ENCODE assay signal across 13 cellular contexts in the genomic region with DNA sequence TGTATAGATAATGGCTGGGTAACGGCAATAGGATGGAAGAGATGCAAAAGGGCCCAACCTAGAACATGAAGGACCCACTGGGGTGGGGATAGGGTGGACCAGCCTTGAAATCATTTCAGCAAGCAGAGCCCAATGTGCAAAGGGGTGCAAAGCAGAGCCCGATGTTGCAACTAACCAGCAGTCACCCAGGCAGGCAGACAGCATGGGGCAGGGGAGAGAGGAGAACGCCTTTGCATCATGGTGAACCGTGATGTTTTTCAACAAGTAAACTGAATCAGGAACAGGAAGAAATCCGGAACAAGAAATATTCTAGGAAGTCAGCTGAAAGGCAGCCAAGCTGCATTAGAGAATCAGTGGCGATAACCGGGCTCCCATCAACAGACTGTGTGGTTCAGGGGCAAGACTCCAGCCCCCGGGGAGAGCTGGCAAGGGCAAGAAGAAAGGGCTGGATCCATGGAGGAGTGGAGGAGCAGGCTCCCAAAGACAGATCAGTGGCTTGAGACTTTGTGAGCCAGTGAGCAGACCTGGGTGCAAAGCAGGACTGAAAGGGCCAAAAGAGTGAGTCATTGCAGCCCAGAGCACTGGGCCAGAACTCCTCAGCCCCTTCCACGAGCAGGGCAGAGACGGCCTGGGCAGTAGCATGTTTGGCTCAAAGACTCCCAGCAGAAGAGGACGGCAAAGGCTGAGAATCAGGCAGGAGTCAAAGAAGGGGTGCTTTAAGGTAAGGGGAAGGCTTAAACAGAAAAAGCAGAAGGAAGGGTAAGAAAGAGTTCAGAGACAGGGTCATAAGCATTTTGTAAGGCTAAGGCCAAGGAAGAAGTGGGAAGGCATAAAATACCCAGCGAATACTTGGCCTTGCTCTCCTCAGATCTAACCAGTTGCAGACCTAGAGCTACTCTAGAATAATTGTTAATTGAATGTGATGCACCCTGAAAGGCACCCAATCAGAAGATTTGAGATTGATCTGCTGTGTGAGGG.
DNase-seq lines count a peak whose midpoint lies in the region; ATAC-seq and TF ChIP-seq lines count a peak whose summit lies in the region.
"Had no signal": no experiment of that assay in that cellular context is flagged by ENCODE, and none has a peak within 500 bp of the region (broad histone marks: within the 10 kb centered on the region; RNA-seq: fewer than 3 reads in every experiment).

No MANE protein-coding gene starts in this region.

- H3K4me1 ChIP-seq in testis, result no peaks in the 10 kb centered on the region
- H3K4me1 ChIP-seq in effector memory CD4-positive, alpha-beta T cell (ENCODE audit: control insufficient read depth, insufficient read depth, low read length, poor library complexity, severe bottlenecking), result no peaks in the 10 kb centered on the region

- no peak overlapping the region for H3K4me3 ChIP-seq in MG63
- peak overlapping the region; percentile 21 for H3K4me3 ChIP-seq in coronary artery
- no peak overlapping the region for H3K4me3 ChIP-seq in testis
- no peak overlapping the region for H3K4me3 ChIP-seq in effector memory CD4-positive, alpha-beta T cell (ENCODE audit: insufficient read depth, low read depth, low read length, poor library complexity, severe bottlenecking)

- ATAC-seq in left lobe of liver (peak; percentile 47), GM19351 (IDR thresholded peaks at IDR 0.05; ENCODE audit: unreplicated experiment) (no peak), GM18858 (IDR thresholded peaks at IDR 0.05; ENCODE audit: unreplicated experiment) (no peak)
- ATAC-seq: activated T-cell treated with anti-CD3 and anti-CD28 coated beads, Interleukin-2, amount 50 U/mL, for 4 hours had no signal

- DNase-seq in MG63 (peak; percentile 84), coronary artery (ENCODE audit: low spot score) (no peak), left lobe of liver (ENCODE audit: low spot score) (no peak), testis (peak; percentile 22), NCI-H226 (no peak)
- DNase-seq in effector memory CD4-positive, alpha-beta T cell, result no peak
- DNase-seq: activated T-cell treated with anti-CD3 and anti-CD28 coated beads, Interleukin-2, amount 50 U/mL, for 4 hours; central memory CD4-positive, alpha-beta T cell; mammary epithelial cell; NCI-H446; WERI-Rb-1 had no signal

- 0 out of 2 replicates have a peak, but pooled peaks cover 3% of the 10 kb centered on the region for H3K9me3 ChIP-seq in MG63
- H3K9me3 ChIP-seq in testis, result no peaks in the 10 kb centered on the region
- no peaks in the 10 kb centered on the region for H3K9me3 ChIP-seq in effector memory CD4-positive, alpha-beta T cell (ENCODE audit: control insufficient read depth, low read length)

- 50 to 65% methylated on average over 12 of the region's 12 CpGs for WGBS in testis, 2 donors

- H3K27me3 ChIP-seq in MG63, result peaks cover 2% of the 10 kb centered on the region; the same call in 1 of the 2 replicates
- no peaks in the 10 kb centered on the region for H3K27me3 ChIP-seq in testis
- H3K27me3 ChIP-seq in effector memory CD4-positive, alpha-beta T cell (replicated peaks; ENCODE audit: control insufficient read depth, insufficient read depth, low read length, poor library complexity, severe bottlenecking), result peaks cover 4% of the 10 kb centered on the region

- TF ChIP-seq CTCF in coronary artery (IDR thresholded peaks at IDR 0.05) (no peak), testis (IDR thresholded peaks at IDR 0.05) (no peak)

- intact Hi-C loops in testis (cut with DNase I; ENCODE audit: low total_unique reads), result no loop called here

- H3K27ac ChIP-seq in coronary artery, result peak overlapping the region; percentile 39 to 74
- no peak overlapping the region for H3K27ac ChIP-seq in testis
- H3K27ac ChIP-seq in effector memory CD4-positive, alpha-beta T cell (ENCODE audit: insufficient read depth, low read length, poor library complexity, severe bottlenecking), result no peak overlapping the region
- H3K27ac ChIP-seq: WERI-Rb-1 had no signal

- no peaks in the 10 kb centered on the region for H3K36me3 ChIP-seq in MG63
- H3K36me3 ChIP-seq in testis (ENCODE audit: low read depth, missing control alignments), result no peaks in the 10 kb centered on the region
- H3K36me3 ChIP-seq in effector memory CD4-positive, alpha-beta T cell (ENCODE audit: control insufficient read depth, insufficient read depth, low read length), result no peaks in the 10 kb centered on the region
- H3K36me3 ChIP-seq: WERI-Rb-1 had no signal

- TF ChIP-seq POLR2A in testis (IDR thresholded peaks at IDR 0.05), result no peak

Comparison
In these comparisons a context has a peak if more than half of its experiments do, and no peak if none do; other contexts are left out.
1. DNase-seq: peak in MG63 (single experiment) and testis (single experiment); none in coronary artery (single experiment), left lobe of liver (single experiment), NCI-H226 (single experiment) and effector memory CD4-positive, alpha-beta T cell (0 of 3).
2. H3K27ac ChIP-seq: peak in coronary artery (2 of 2); none in testis (0 of 2) and effector memory CD4-positive, alpha-beta T cell (single experiment).